In the genomic region with DNA sequence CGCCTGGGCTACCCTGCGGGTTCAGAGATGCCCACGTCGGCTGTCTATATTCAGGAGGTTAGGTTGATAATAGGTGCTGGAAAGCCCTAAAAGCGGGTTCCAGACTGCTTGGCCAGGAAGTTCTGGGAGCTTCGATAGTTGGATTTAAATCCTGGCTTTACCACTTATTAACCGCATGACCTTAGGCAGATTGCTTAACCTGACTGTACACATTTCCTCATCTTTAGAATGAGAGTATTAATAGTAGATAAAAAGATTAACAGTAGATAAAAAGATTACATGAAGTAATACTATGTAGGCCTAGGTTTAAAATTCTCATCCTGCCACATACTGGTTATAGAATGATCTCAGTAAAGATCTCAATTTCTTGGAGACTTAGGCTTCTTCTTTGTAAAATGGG, we compare ENCODE assay signal across 20 cellular contexts.
DNase-seq lines count a peak whose midpoint lies in the region; ATAC-seq, FAIRE-seq and TF ChIP-seq lines count a peak whose summit lies in the region.
"Had no signal": no experiment of that assay in that cellular context is flagged by ENCODE, and none has a peak within 500 bp of the region (broad histone marks: within the 10 kb centered on the region; RNA-seq: fewer than 3 reads in every experiment).

No MANE protein-coding gene starts in this region.

- H2AFZ ChIP-seq in ACC112 (ENCODE audit: low read length, unreplicated experiment) = no peak overlapping the region
- no peak overlapping the region for H2AFZ ChIP-seq in PC-3 (ENCODE audit: low read length)
- no peak overlapping the region for H2AFZ ChIP-seq in astrocyte (ENCODE audit: low read depth, low read length)
- no peak overlapping the region for H2AFZ ChIP-seq in mesenchymal stem cell (ENCODE audit: low read depth, low read length)

- peaks cover 7% of the 10 kb centered on the region for H3F3A ChIP-seq in PC-3 (ENCODE audit: low read length, unreplicated experiment)

- no peak overlapping the region for H2BK15ac ChIP-seq in mesenchymal stem cell (ENCODE audit: low read depth, poor library complexity, severe bottlenecking)

- H3K27me3 Mint-ChIP-seq in astrocyte (ENCODE audit: low read depth, unreplicated experiment) (no peaks in the 10 kb centered on the region), glutamatergic neuron (ENCODE audit: unreplicated experiment) (no peaks in the 10 kb centered on the region)
- H3K27me3 Mint-ChIP-seq: CD4-positive, alpha-beta T cell had no signal

- no peak overlapping the region for H3K14ac ChIP-seq in mesenchymal stem cell (ENCODE audit: low read length in 2 of 2)

- H3K9ac ChIP-seq in PC-3 (ENCODE audit: low read length) (no peak overlapping the region), astrocyte (ENCODE audit: low read length) (no peak overlapping the region), mesenchymal stem cell (ENCODE audit: low read length) (no peak overlapping the region)

- H3K23ac ChIP-seq in mesenchymal stem cell (ENCODE audit: low read length in 2 of 2) = no peak overlapping the region

- H3K4me3 Mint-ChIP-seq in astrocyte (ENCODE audit: unreplicated experiment) = no peak overlapping the region
- H3K4me3 Mint-ChIP-seq in glutamatergic neuron (ENCODE audit: unreplicated experiment) = no peak overlapping the region
- H3K4me3 Mint-ChIP-seq: B cell; CD4-positive, alpha-beta T cell had no signal

- no peaks in the 10 kb centered on the region for H3K9me3 Mint-ChIP-seq in astrocyte (ENCODE audit: unreplicated experiment)
- H3K9me3 Mint-ChIP-seq in glutamatergic neuron (ENCODE audit: unreplicated experiment) = no peaks in the 10 kb centered on the region
- H3K9me3 Mint-ChIP-seq: CD4-positive, alpha-beta T cell had no signal

- ATAC-seq in PC-3 (no peak), HG02981 (IDR thresholded peaks at IDR 0.05; ENCODE audit: unreplicated experiment) (no peak)

- no peak for FAIRE-seq in astrocyte (lab: Jason Lieb, UNC)
- FAIRE-seq: GM12892 had no signal

- H2AK5ac ChIP-seq in mesenchymal stem cell (ENCODE audit: low read length, severe bottlenecking) = no peak overlapping the region

- peaks cover 41% of the 10 kb centered on the region for H3K4me1 ChIP-seq in ACC112 (ENCODE audit: control insufficient read depth, insufficient read depth, low read length, unreplicated experiment)
- H3K4me1 ChIP-seq in PC-3 (ENCODE audit: insufficient read depth, low read length) = peaks cover 57% of the 10 kb centered on the region
- peaks cover 18% of the 10 kb centered on the region for H3K4me1 ChIP-seq in astrocyte (ENCODE audit: insufficient read depth, low read length)
- no peaks in the 10 kb centered on the region for H3K4me1 ChIP-seq in mesenchymal stem cell (ENCODE audit: control insufficient read depth, insufficient read depth, low read depth, low read length)

- H3K4me2 ChIP-seq in PC-3 (ENCODE audit: low read length) = peak overlapping the region; percentile 59; the same call in 1 of the 2 replicates
- H3K4me2 ChIP-seq in astrocyte (ENCODE audit: low read length) = no peak overlapping the region
- no peak overlapping the region for H3K4me2 ChIP-seq in mesenchymal stem cell (ENCODE audit: low read length, poor library complexity, severe bottlenecking)

- no peak overlapping the region for H4K91ac ChIP-seq in mesenchymal stem cell (ENCODE audit: low read length)

- H4K20me1 ChIP-seq in PC-3 (ENCODE audit: low read length) (no peaks in the 10 kb centered on the region), astrocyte (ENCODE audit: insufficient read depth, low read length) (no peaks in the 10 kb centered on the region)

- no TSS peak for BruUV-seq in PC-3 (replicated peaks; lab: Mats Ljungman, UMichigan)

- CTCF ChIA-PET in PC-3 (lab: Charles Lee) = no interaction called here

- H3K9me3 ChIP-seq in PC-3 (ENCODE audit: low read length) (no peaks in the 10 kb centered on the region), astrocyte (ENCODE audit: insufficient read depth, low read depth, low read length) (no peaks in the 10 kb centered on the region), mesenchymal stem cell (ENCODE audit: control insufficient read depth, low read length) (no peaks in the 10 kb centered on the region)

- H3K27ac Mint-ChIP-seq in astrocyte (ENCODE audit: unreplicated experiment) (peak overlapping the region; percentile 62), glutamatergic neuron (ENCODE audit: unreplicated experiment) (no peak overlapping the region)
- H3K27ac Mint-ChIP-seq: B cell; CD4-positive, alpha-beta T cell had no signal

- H3K18ac ChIP-seq in mesenchymal stem cell (ENCODE audit: low read depth in 1 of 2, low read length in 2 of 2) = peak overlapping the region in 1 of 2 experiments; percentile 14

- peak overlapping the region in 1 of 2 experiments; percentile 31 for H2BK12ac ChIP-seq in mesenchymal stem cell (ENCODE audit: low read length in 2 of 2)

- no peak for DNase-seq in PC-3
- DNase-seq in astrocyte (ENCODE audit: low read depth) = no peak
- DNase-seq in mesenchymal stem cell = no peak
- no peak for DNase-seq in GM19238 (ENCODE audit: insufficient read length, low spot score)
- DNase-seq in glutamatergic neuron = no peak
- DNase-seq in stimulated activated CD4-positive, alpha-beta T cell treated with anti-CD3 and anti-CD28 coated beads, Interleukin-4, amount 100 ng/mL, for 4 hours = no peak
- DNase-seq: 8988T; ACHN; C1 segment of cervical spinal cord; Calu3; CD4-positive, alpha-beta T cell; DMS153; DND-41; GDM1; HCEC 1CT had no signal

- no peaks in the 10 kb centered on the region for H3K36me3 Mint-ChIP-seq in astrocyte (ENCODE audit: low read depth, unreplicated experiment)
- no peaks in the 10 kb centered on the region for H3K36me3 Mint-ChIP-seq in glutamatergic neuron (ENCODE audit: unreplicated experiment)

- TF ChIP-seq CTCF in PC-3 (conservative IDR thresholded peaks at IDR 0.05; ENCODE audit: low read depth, low read length) (no peak), astrocyte (IDR thresholded peaks at IDR 0.05; ENCODE audit: insufficient read depth, low read depth, low read length) (no peak), glutamatergic neuron (IDR thresholded peaks at IDR 0.05; ENCODE audit: partially characterized antibody, unreplicated experiment) (no peak)

- WGBS in mesenchymal stem cell = 100% methylated on average over 3 of the region's 7 CpGs

- H4K8ac ChIP-seq in mesenchymal stem cell (ENCODE audit: low read length) = no peak overlapping the region

- H3K79me2 ChIP-seq in ACC112 (ENCODE audit: control insufficient read depth, insufficient read depth, low read length, unreplicated experiment) (no peaks in the 10 kb centered on the region), PC-3 (ENCODE audit: low read length) (no peaks in the 10 kb centered on the region), astrocyte (ENCODE audit: insufficient read depth, low read length) (no peaks in the 10 kb centered on the region)

- peak overlapping the region; percentile 34 for H2BK120ac ChIP-seq in mesenchymal stem cell (ENCODE audit: low read depth, low read length)

- H3K9me2 ChIP-seq in PC-3 (replicated peaks; ENCODE audit: low read length) = no peaks in the 10 kb centered on the region

- no peaks in the 10 kb centered on the region for H3K79me1 ChIP-seq in mesenchymal stem cell (replicated peaks; ENCODE audit: low read length, poor library complexity, severe bottlenecking)

- H3K4me3 ChIP-seq in ACC112 (ENCODE audit: low read depth, low read length) = no peak overlapping the region
- H3K4me3 ChIP-seq in PC-3 (ENCODE audit: low read length) = no peak overlapping the region
- H3K4me3 ChIP-seq in astrocyte (ENCODE audit: insufficient read depth, low read depth, low read length) = no peak overlapping the region
- H3K4me3 ChIP-seq in mesenchymal stem cell (ENCODE audit: insufficient read depth in 1 of 2, low read depth in 1 of 2, low read length in 2 of 2) = no peak overlapping the region

- H3K36me3 ChIP-seq in ACC112 (ENCODE audit: insufficient read depth, low read length) (no peaks in the 10 kb centered on the region), PC-3 (ENCODE audit: low read depth, low read length) (no peaks in the 10 kb centered on the region), astrocyte (ENCODE audit: insufficient read depth, low read length) (no peaks in the 10 kb centered on the region), mesenchymal stem cell (ENCODE audit: control insufficient read depth in 1 of 2, insufficient read depth in 2 of 2, low read depth in 1 of 2, low read length in 2 of 2) (no peaks in the 10 kb centered on the region)

- H2BK5ac ChIP-seq in mesenchymal stem cell (ENCODE audit: low read depth, low read length, poor library complexity, severe bottlenecking) = no peak overlapping the region

- peak overlapping the region; percentile 87 for H3K27ac ChIP-seq in ACC112 (ENCODE audit: low read depth, low read length)
- peak overlapping the region; percentile 87 for H3K27ac ChIP-seq in PC-3 (ENCODE audit: low read length)
- no peak overlapping the region for H3K27ac ChIP-seq in astrocyte (ENCODE audit: low read depth, low read length)
- H3K27ac ChIP-seq in mesenchymal stem cell (ENCODE audit: low read length, poor library complexity, severe bottlenecking) = no peak overlapping the region
- H3K27ac ChIP-seq: HL-60 had no signal

- intact Hi-C loops in PC-3 (cut with micrococcal nuclease) = no loop called here

- POLR2A ChIA-PET in PC-3 (lab: Charles Lee; ENCODE audit: unreplicated experiment) = no interaction called here

- peaks cover 22% of the 10 kb centered on the region for H3K4me1 Mint-ChIP-seq in astrocyte (ENCODE audit: low read depth, unreplicated experiment)
- H3K4me1 Mint-ChIP-seq in glutamatergic neuron (ENCODE audit: low read depth, unreplicated experiment) = no peaks in the 10 kb centered on the region
- H3K4me1 Mint-ChIP-seq: B cell had no signal

- H3K27me3 ChIP-seq in ACC112 (ENCODE audit: insufficient read depth, low read length) (no peaks in the 10 kb centered on the region), PC-3 (ENCODE audit: low read length) (no peaks in the 10 kb centered on the region), astrocyte (ENCODE audit: insufficient read depth, low read length) (no peaks in the 10 kb centered on the region), mesenchymal stem cell (ENCODE audit: control insufficient read depth in 1 of 2, insufficient read depth in 1 of 2, low read length in 2 of 2) (peaks cover 0 to 7% of the 10 kb centered on the region in 2 experiments)

- no peak overlapping the region for H3K4ac ChIP-seq in mesenchymal stem cell (ENCODE audit: low read depth in 1 of 2, low read length in 2 of 2)

Comparison
In these comparisons a context has a peak if more than half of its experiments do, and no peak if none do; other contexts are left out.
1. H3K27ac ChIP-seq: peak in ACC112 (single experiment) and PC-3 (single experiment); none in astrocyte (single experiment) and mesenchymal stem cell (single experiment).